In the genomic region with DNA sequence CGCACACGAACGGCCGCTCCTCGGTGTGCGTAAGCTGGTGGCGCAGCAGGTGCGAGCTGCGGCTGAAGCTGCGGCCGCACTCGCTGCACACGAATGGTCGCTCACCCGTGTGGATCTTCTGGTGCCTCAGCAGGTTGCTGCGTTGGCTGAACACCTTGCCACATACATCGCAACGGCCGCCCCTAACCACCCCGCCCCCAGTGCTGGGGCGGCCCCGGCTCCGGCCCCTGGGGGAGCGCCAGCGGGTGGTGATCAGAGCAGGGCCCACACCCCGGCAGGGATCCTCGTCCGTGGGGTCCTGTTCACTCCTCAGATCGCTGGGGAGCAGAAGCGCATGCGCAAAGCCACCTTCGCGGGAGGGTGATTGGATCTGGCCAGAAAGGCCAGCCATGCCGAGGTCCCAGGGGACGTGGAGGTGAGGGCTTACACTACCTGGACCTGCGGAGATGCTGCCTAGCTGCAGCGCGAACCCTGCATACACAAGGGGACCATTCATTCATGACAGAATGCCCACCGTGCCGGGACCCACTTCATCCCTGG, we compare ENCODE assay signal across 1 cellular context.
TF ChIP-seq lines count a peak whose summit lies in the region.

No MANE protein-coding gene starts in this region.

TF ChIP-seq in GM23338, 12 proteins besides CTCF, POLR2A, EP300 and RAD21 (continued from another document):
- TF ChIP-seq, protein P1, sequence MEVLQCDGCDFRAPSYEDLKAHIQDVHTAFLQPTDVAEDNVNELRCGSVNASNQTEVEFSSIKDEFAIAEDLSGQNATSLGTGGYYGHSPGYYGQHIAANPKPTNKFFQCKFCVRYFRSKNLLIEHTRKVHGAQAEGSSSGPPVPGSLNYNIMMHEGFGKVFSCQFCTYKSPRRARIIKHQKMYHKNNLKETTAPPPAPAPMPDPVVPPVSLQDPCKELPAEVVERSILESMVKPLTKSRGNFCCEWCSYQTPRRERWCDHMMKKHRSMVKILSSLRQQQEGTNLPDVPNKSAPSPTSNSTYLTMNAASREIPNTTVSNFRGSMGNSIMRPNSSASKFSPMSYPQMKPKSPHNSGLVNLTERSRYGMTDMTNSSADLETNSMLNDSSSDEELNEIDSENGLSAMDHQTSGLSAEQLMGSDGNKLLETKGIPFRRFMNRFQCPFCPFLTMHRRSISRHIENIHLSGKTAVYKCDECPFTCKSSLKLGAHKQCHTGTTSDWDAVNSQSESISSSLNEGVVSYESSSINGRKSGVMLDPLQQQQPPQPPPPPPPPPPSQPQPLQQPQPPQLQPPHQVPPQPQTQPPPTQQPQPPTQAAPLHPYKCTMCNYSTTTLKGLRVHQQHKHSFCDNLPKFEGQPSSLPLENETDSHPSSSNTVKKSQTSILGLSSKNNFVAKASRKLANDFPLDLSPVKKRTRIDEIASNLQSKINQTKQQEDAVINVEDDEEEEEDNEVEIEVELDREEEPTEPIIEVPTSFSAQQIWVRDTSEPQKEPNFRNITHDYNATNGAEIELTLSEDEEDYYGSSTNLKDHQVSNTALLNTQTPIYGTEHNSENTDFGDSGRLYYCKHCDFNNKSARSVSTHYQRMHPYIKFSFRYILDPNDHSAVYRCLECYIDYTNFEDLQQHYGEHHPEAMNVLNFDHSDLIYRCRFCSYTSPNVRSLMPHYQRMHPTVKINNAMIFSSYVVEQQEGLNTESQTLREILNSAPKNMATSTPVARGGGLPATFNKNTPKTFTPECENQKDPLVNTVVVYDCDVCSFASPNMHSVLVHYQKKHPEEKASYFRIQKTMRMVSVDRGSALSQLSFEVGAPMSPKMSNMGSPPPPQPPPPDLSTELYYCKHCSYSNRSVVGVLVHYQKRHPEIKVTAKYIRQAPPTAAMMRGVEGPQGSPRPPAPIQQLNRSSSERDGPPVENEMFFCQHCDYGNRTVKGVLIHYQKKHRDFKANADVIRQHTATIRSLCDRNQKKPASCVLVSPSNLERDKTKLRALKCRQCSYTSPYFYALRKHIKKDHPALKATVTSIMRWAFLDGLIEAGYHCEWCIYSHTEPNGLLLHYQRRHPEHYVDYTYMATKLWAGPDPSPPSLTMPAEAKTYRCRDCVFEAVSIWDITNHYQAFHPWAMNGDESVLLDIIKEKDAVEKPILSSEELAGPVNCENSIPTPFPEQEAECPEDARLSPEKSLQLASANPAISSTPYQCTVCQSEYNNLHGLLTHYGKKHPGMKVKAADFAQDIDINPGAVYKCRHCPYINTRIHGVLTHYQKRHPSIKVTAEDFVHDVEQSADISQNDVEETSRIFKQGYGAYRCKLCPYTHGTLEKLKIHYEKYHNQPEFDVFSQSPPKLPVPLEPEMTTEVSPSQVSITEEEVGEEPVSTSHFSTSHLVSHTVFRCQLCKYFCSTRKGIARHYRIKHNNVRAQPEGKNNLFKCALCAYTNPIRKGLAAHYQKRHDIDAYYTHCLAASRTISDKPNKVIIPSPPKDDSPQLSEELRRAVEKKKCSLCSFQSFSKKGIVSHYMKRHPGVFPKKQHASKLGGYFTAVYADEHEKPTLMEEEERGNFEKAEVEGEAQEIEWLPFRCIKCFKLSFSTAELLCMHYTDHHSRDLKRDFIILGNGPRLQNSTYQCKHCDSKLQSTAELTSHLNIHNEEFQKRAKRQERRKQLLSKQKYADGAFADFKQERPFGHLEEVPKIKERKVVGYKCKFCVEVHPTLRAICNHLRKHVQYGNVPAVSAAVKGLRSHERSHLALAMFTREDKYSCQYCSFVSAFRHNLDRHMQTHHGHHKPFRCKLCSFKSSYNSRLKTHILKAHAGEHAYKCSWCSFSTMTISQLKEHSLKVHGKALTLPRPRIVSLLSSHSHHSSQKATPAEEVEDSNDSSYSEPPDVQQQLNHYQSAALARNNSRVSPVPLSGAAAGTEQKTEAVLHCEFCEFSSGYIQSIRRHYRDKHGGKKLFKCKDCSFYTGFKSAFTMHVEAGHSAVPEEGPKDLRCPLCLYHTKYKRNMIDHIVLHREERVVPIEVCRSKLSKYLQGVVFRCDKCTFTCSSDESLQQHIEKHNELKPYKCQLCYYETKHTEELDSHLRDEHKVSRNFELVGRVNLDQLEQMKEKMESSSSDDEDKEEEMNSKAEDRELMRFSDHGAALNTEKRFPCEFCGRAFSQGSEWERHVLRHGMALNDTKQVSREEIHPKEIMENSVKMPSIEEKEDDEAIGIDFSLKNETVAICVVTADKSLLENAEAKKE (CRISPR knock-in tag; IDR thresholded peaks at IDR 0.05): no peak
- no peak for TF ChIP-seq CREB1 (CRISPR knock-in tag; IDR thresholded peaks at IDR 0.05; ENCODE audit: low read depth)
- TF ChIP-seq, protein P2, sequence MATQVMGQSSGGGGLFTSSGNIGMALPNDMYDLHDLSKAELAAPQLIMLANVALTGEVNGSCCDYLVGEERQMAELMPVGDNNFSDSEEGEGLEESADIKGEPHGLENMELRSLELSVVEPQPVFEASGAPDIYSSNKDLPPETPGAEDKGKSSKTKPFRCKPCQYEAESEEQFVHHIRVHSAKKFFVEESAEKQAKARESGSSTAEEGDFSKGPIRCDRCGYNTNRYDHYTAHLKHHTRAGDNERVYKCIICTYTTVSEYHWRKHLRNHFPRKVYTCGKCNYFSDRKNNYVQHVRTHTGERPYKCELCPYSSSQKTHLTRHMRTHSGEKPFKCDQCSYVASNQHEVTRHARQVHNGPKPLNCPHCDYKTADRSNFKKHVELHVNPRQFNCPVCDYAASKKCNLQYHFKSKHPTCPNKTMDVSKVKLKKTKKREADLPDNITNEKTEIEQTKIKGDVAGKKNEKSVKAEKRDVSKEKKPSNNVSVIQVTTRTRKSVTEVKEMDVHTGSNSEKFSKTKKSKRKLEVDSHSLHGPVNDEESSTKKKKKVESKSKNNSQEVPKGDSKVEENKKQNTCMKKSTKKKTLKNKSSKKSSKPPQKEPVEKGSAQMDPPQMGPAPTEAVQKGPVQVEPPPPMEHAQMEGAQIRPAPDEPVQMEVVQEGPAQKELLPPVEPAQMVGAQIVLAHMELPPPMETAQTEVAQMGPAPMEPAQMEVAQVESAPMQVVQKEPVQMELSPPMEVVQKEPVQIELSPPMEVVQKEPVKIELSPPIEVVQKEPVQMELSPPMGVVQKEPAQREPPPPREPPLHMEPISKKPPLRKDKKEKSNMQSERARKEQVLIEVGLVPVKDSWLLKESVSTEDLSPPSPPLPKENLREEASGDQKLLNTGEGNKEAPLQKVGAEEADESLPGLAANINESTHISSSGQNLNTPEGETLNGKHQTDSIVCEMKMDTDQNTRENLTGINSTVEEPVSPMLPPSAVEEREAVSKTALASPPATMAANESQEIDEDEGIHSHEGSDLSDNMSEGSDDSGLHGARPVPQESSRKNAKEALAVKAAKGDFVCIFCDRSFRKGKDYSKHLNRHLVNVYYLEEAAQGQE (IDR thresholded peaks at IDR 0.05; ENCODE audit: unreplicated experiment): no peak
